In the genomic region with DNA sequence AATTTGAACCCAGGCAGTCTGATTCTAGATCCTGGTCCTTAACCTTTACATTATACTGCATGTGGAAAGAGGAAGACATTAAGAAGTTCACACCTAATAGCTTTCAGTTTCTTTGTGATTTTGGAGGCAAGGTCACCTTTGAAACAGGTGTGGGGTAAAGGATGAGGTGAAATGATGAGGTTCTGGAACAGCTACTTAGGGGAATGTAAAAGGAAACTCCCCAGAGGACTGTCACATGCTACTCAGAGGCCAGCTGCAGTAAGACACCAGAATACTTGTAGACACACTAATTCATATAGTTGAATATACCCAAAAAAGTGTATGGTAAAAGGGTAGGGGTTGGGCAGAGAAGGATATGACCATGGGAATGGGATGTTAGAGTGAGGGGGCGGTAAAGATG, we compare ENCODE assay signal across 1 cellular context.
A peak's percentile ranks its signal among the peaks of the same experiment; 100 is the strongest.
TF ChIP-seq lines count a peak whose summit lies in the region.

No MANE protein-coding gene starts in this region.

TF ChIP-seq in GM12878, 131 proteins besides CTCF, POLR2A, EP300 and RAD21:
- TF ChIP-seq, protein P1, sequence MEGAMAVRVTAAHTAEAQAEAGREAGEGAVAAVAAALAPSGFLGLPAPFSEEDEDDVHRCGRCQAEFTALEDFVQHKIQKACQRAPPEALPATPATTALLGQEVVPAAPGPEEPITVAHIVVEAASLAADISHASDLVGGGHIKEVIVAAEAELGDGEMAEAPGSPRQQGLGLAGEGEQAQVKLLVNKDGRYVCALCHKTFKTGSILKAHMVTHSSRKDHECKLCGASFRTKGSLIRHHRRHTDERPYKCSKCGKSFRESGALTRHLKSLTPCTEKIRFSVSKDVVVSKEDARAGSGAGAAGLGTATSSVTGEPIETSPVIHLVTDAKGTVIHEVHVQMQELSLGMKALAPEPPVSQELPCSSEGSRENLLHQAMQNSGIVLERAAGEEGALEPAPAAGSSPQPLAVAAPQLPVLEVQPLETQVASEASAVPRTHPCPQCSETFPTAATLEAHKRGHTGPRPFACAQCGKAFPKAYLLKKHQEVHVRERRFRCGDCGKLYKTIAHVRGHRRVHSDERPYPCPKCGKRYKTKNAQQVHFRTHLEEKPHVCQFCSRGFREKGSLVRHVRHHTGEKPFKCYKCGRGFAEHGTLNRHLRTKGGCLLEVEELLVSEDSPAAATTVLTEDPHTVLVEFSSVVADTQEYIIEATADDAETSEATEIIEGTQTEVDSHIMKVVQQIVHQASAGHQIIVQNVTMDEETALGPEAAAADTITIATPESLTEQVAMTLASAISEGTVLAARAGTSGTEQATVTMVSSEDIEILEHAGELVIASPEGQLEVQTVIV (IDR thresholded peaks at IDR 0.05; ENCODE audit: borderline replicate concordance, partially characterized antibody), result no peak
- TF ChIP-seq WRNIP1 (IDR thresholded peaks at IDR 0.05; ENCODE audit: borderline replicate concordance, low read depth, low read length), result no peak
- no peak for TF ChIP-seq POU2F2 (IDR thresholded peaks at IDR 0.05; ENCODE audit: borderline replicate concordance, low read depth, low read length)
- TF ChIP-seq, protein P2, sequence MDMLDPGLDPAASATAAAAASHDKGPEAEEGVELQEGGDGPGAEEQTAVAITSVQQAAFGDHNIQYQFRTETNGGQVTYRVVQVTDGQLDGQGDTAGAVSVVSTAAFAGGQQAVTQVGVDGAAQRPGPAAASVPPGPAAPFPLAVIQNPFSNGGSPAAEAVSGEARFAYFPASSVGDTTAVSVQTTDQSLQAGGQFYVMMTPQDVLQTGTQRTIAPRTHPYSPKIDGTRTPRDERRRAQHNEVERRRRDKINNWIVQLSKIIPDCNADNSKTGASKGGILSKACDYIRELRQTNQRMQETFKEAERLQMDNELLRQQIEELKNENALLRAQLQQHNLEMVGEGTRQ (IDR thresholded peaks at IDR 0.05; ENCODE audit: borderline replicate concordance, low read depth, low read length), result no peak
- no peak for TF ChIP-seq CEBPB (IDR thresholded peaks at IDR 0.05; ENCODE audit: borderline replicate concordance in 1 of 2, low read depth in 2 of 2, low read length in 2 of 2)
- TF ChIP-seq, protein P3, sequence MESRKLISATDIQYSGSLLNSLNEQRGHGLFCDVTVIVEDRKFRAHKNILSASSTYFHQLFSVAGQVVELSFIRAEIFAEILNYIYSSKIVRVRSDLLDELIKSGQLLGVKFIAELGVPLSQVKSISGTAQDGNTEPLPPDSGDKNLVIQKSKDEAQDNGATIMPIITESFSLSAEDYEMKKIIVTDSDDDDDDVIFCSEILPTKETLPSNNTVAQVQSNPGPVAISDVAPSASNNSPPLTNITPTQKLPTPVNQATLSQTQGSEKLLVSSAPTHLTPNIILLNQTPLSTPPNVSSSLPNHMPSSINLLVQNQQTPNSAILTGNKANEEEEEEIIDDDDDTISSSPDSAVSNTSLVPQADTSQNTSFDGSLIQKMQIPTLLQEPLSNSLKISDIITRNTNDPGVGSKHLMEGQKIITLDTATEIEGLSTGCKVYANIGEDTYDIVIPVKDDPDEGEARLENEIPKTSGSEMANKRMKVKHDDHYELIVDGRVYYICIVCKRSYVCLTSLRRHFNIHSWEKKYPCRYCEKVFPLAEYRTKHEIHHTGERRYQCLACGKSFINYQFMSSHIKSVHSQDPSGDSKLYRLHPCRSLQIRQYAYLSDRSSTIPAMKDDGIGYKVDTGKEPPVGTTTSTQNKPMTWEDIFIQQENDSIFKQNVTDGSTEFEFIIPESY (IDR thresholded peaks at IDR 0.05), result no peak
- TF ChIP-seq, protein P4, sequence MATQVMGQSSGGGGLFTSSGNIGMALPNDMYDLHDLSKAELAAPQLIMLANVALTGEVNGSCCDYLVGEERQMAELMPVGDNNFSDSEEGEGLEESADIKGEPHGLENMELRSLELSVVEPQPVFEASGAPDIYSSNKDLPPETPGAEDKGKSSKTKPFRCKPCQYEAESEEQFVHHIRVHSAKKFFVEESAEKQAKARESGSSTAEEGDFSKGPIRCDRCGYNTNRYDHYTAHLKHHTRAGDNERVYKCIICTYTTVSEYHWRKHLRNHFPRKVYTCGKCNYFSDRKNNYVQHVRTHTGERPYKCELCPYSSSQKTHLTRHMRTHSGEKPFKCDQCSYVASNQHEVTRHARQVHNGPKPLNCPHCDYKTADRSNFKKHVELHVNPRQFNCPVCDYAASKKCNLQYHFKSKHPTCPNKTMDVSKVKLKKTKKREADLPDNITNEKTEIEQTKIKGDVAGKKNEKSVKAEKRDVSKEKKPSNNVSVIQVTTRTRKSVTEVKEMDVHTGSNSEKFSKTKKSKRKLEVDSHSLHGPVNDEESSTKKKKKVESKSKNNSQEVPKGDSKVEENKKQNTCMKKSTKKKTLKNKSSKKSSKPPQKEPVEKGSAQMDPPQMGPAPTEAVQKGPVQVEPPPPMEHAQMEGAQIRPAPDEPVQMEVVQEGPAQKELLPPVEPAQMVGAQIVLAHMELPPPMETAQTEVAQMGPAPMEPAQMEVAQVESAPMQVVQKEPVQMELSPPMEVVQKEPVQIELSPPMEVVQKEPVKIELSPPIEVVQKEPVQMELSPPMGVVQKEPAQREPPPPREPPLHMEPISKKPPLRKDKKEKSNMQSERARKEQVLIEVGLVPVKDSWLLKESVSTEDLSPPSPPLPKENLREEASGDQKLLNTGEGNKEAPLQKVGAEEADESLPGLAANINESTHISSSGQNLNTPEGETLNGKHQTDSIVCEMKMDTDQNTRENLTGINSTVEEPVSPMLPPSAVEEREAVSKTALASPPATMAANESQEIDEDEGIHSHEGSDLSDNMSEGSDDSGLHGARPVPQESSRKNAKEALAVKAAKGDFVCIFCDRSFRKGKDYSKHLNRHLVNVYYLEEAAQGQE (IDR thresholded peaks at IDR 0.05; ENCODE audit: low read depth, low read length), result no peak
- TF ChIP-seq MEF2B (IDR thresholded peaks at IDR 0.05; ENCODE audit: partially characterized antibody, poor library complexity, severe bottlenecking), result peak; percentile 68
- TF ChIP-seq TCF3 (IDR thresholded peaks at IDR 0.05; ENCODE audit: borderline replicate concordance, insufficient read depth, low read depth, low read length), result no peak
- TF ChIP-seq FOS (IDR thresholded peaks at IDR 0.05; ENCODE audit: borderline replicate concordance, extremely low read depth, insufficient read length), result no peak
- TF ChIP-seq JUNB (IDR thresholded peaks at IDR 0.05), result no peak
- no peak for TF ChIP-seq BACH1 (IDR thresholded peaks at IDR 0.05; ENCODE audit: borderline replicate concordance)
- TF ChIP-seq ZNF622 (IDR thresholded peaks at IDR 0.05), result no peak
- TF ChIP-seq TCF12 (IDR thresholded peaks at IDR 0.05; ENCODE audit: low read depth, low read length), result 0 out of 2 replicates have a peak, but pooled peaks have one; percentile 33
- TF ChIP-seq, protein P5, sequence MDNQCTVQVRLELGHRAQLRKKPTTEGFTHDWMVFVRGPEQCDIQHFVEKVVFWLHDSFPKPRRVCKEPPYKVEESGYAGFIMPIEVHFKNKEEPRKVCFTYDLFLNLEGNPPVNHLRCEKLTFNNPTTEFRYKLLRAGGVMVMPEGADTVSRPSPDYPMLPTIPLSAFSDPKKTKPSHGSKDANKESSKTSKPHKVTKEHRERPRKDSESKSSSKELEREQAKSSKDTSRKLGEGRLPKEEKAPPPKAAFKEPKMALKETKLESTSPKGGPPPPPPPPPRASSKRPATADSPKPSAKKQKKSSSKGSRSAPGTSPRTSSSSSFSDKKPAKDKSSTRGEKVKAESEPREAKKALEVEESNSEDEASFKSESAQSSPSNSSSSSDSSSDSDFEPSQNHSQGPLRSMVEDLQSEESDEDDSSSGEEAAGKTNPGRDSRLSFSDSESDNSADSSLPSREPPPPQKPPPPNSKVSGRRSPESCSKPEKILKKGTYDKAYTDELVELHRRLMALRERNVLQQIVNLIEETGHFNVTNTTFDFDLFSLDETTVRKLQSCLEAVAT (IDR thresholded peaks at IDR 0.05), result no peak
- TF ChIP-seq LARP7 (IDR thresholded peaks at IDR 0.05), result no peak
- TF ChIP-seq SMAD5 (IDR thresholded peaks at IDR 0.05; ENCODE audit: low read depth), result no peak
- peak; percentile 10; the same call in 1 of the 2 replicates for TF ChIP-seq SPI1 (IDR thresholded peaks at IDR 0.05; ENCODE audit: borderline replicate concordance, insufficient read depth, low read depth, low read length)
- no peak for TF ChIP-seq BHLHE40 (IDR thresholded peaks at IDR 0.05; ENCODE audit: borderline replicate concordance in 1 of 2, low read depth in 2 of 2, low read length in 1 of 2)
- no peak for TF ChIP-seq CHD4 (IDR thresholded peaks at IDR 0.05)
- TF ChIP-seq PML (IDR thresholded peaks at IDR 0.05; ENCODE audit: low read length), result no peak
- TF ChIP-seq, protein P6, sequence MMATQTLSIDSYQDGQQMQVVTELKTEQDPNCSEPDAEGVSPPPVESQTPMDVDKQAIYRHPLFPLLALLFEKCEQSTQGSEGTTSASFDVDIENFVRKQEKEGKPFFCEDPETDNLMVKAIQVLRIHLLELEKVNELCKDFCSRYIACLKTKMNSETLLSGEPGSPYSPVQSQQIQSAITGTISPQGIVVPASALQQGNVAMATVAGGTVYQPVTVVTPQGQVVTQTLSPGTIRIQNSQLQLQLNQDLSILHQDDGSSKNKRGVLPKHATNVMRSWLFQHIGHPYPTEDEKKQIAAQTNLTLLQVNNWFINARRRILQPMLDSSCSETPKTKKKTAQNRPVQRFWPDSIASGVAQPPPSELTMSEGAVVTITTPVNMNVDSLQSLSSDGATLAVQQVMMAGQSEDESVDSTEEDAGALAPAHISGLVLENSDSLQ (IDR thresholded peaks at IDR 0.05), result no peak
- TF ChIP-seq ATF7 (IDR thresholded peaks at IDR 0.05; ENCODE audit: low read depth), result no peak
